Comparison of ENCODE assay signal across 30 cellular contexts in the genomic region with DNA sequence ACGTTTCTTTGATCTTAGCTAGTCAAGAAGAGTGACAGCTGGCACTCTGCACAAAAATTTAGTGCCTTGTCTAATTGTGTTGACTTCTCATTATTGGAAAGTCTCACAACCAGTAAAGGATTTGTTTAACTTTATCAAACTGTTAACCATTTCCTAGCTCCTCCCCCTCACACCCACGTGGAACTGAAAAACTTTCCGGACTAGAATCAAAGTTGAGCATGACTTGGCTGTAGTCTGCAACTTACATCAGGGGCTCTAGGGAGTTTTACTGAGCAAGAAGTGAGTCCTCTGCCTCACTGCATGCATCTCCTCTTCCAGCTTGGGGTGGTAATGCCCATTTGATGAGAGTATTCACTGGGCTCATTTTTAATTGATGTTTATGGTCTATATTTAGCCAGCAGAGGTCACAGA. TPM values are rescaled to one million over a fixed set of nuclear protein-coding genes. Genes with fewer than 3 reads are reported as not detected.
DNase-seq lines count a peak whose midpoint lies in the region; ATAC-seq and TF ChIP-seq lines count a peak whose summit lies in the region.
"Had no signal": no experiment of that assay in that cellular context is flagged by ENCODE, and none has a peak within 500 bp of the region (broad histone marks: within the 10 kb centered on the region; RNA-seq: fewer than 3 reads in every experiment).

No MANE protein-coding gene starts in this region.

- peaks cover 15% of the 10 kb centered on the region for H3K4me1 ChIP-seq in OCI-LY3 (ENCODE audit: low read length)
- peaks cover 4% of the 10 kb centered on the region for H3K4me1 ChIP-seq in osteoblast (ENCODE audit: insufficient read depth, low read length)
- H3K4me1 ChIP-seq in heart left ventricle = no peaks in the 10 kb centered on the region
- peaks cover 7% of the 10 kb centered on the region for H3K4me1 ChIP-seq in smooth muscle cell (ENCODE audit: low read depth)
- H3K4me1 ChIP-seq: BE2C, esophagus squamous epithelium, gastroesophageal sphincter, sigmoid colon, SJSA1 had no signal

- H3K27me3 ChIP-seq in OCI-LY3 (ENCODE audit: low read depth, low read length) = peaks cover 26% of the 10 kb centered on the region
- peaks cover 11% of the 10 kb centered on the region for H3K27me3 ChIP-seq in osteoblast (ENCODE audit: insufficient read depth, low read length)
- H3K27me3 ChIP-seq in heart left ventricle = peaks cover 0 to 18% (median 0%) of the 10 kb centered on the region in 9 donors
- H3K27me3 ChIP-seq in smooth muscle cell (ENCODE audit: low read depth) = peaks cover 32% of the 10 kb centered on the region
- H3K27me3 ChIP-seq: BE2C had no signal

- TF ChIP-seq CTCF in GM10266 (IDR thresholded peaks at IDR 0.05; ENCODE audit: control insufficient read depth, insufficient read depth, low read depth, missing control alignments) = no peak
- no peak for TF ChIP-seq CTCF in OCI-LY3 (IDR thresholded peaks at IDR 0.05; ENCODE audit: low read depth, low read length)
- no peak for TF ChIP-seq CTCF in osteoblast (IDR thresholded peaks at IDR 0.05; ENCODE audit: extremely low read depth, low read depth, low read length)
- TF ChIP-seq CTCF in heart left ventricle (IDR thresholded peaks at IDR 0.05) = no peak
- TF ChIP-seq CTCF in smooth muscle cell (IDR thresholded peaks at IDR 0.05; ENCODE audit: borderline replicate concordance, insufficient read depth, poor library complexity, severe bottlenecking) = no peak

- intact Hi-C loops in heart left ventricle (cut with DNase I) = no loop called here

- H3K4me2 ChIP-seq in OCI-LY3 (ENCODE audit: low read length) (peak overlapping the region; percentile 61), osteoblast (ENCODE audit: insufficient read depth, low read length) (no peak overlapping the region), smooth muscle cell (no peak overlapping the region)

- H3K9me3 ChIP-seq in OCI-LY3 (ENCODE audit: insufficient read depth, low read length) (no peaks in the 10 kb centered on the region), osteoblast (ENCODE audit: low read depth, low read length) (no peaks in the 10 kb centered on the region), heart left ventricle (no peaks in the 10 kb centered on the region), smooth muscle cell (replicated peaks; ENCODE audit: low read depth) (no peaks in the 10 kb centered on the region)
- H3K9me3 ChIP-seq: BE2C, esophagus squamous epithelium, gastroesophageal sphincter, sigmoid colon, SJSA1 had no signal

- H4K20me1 ChIP-seq in OCI-LY3 (ENCODE audit: insufficient read depth, low read length) (no peaks in the 10 kb centered on the region), osteoblast (ENCODE audit: insufficient read depth, low read length) (no peaks in the 10 kb centered on the region), smooth muscle cell (ENCODE audit: low read depth) (no peaks in the 10 kb centered on the region)

- no peak for TF ChIP-seq POLR2A in heart left ventricle (IDR thresholded peaks at IDR 0.05)

- H3F3A ChIP-seq in smooth muscle cell (ENCODE audit: low read depth) = no peaks in the 10 kb centered on the region

- 40 to 50% (median 44%) methylated on average over 3 of the region's 3 CpGs for WGBS in heart left ventricle, 4 donors
- WGBS in smooth muscle cell (ENCODE audit: low lambda C conversion rate) = 53% methylated on average over 3 of the region's 3 CpGs

- H3K36me3 ChIP-seq in OCI-LY3 (replicated peaks; ENCODE audit: low read depth, low read length) = no peaks in the 10 kb centered on the region
- no peaks in the 10 kb centered on the region for H3K36me3 ChIP-seq in osteoblast (ENCODE audit: insufficient read depth, low read length)
- no peaks in the 10 kb centered on the region for H3K36me3 ChIP-seq in heart left ventricle
- no peaks in the 10 kb centered on the region for H3K36me3 ChIP-seq in smooth muscle cell (ENCODE audit: low read depth)
- H3K36me3 ChIP-seq: BE2C, esophagus squamous epithelium, gastroesophageal sphincter, sigmoid colon, SJSA1 had no signal

- no peak overlapping the region for H3K9ac ChIP-seq in OCI-LY3 (ENCODE audit: low read length)
- no peak overlapping the region for H3K9ac ChIP-seq in smooth muscle cell (ENCODE audit: low read depth)

- H3K27ac ChIP-seq in OCI-LY3 (ENCODE audit: low read length) (no peak overlapping the region), osteoblast (ENCODE audit: low read depth, low read length) (no peak overlapping the region), heart left ventricle (no peak overlapping the region), smooth muscle cell (ENCODE audit: low read depth) (no peak overlapping the region)
- H3K27ac ChIP-seq: esophagus squamous epithelium, gastroesophageal sphincter, sigmoid colon, SJSA1 had no signal

- peak; percentile 20 to 33 for DNase-seq in activated CD4-positive, alpha-beta T cell treated with anti-CD3 and anti-CD28 coated beads, Interleukin-2, amount 50 U/mL, for 48 hours
- no peak for DNase-seq in activated CD4-positive, alpha-beta T cell treated with anti-CD3 and anti-CD28 coated beads for 1 hour
- DNase-seq in GM10266 (ENCODE audit: extremely low spot score) (peak; percentile 31), osteoblast (ENCODE audit: insufficient read length, low spot score, missing footprints) (peak; percentile 43), heart left ventricle (no peak), kidney glomerular epithelial cell (lab: John Stamatoyannopoulos, UW) (no peak), smooth muscle cell (lab: John Stamatoyannopoulos, UW; ENCODE audit: unreplicated experiment) (no peak)
- DNase-seq: BE2C, dermis blood vessel endothelial cell, DMS153, esophagus squamous epithelium, hippocampal formation, KBM-7, mesenchymal stem cell, NCI-H1105 treated with DMSO at 0.1 percent for 48 hours, NCI-H2029 treated with DMSO at 0.1 percent for 48 hours, NCI-H226, NCI-H82, RPMI8226, sigmoid colon, trophoblast cell had no signal

- ATAC-seq in heart left ventricle = no peak
- ATAC-seq: activated CD4-positive, CD25-positive, alpha-beta regulatory T cell treated with anti-CD3 and anti-CD28 coated beads, Interleukin-2, amount 50 U/mL, for 24 hours; gastroesophageal sphincter; HCT116; left lobe of liver had no signal

- H2AFZ ChIP-seq in OCI-LY3 (ENCODE audit: low read depth, low read length) = no peak overlapping the region
- H2AFZ ChIP-seq in osteoblast (ENCODE audit: low read length) = no peak overlapping the region
- H2AFZ ChIP-seq in smooth muscle cell (ENCODE audit: low read depth) = no peak overlapping the region

- no peaks in the 10 kb centered on the region for H3K79me2 ChIP-seq in OCI-LY3 (ENCODE audit: low read length)
- no peaks in the 10 kb centered on the region for H3K79me2 ChIP-seq in osteoblast (ENCODE audit: insufficient read depth, low read length)
- H3K79me2 ChIP-seq in smooth muscle cell (ENCODE audit: low read depth) = no peaks in the 10 kb centered on the region

- H3K4me3 ChIP-seq in OCI-LY3 (ENCODE audit: low read length) (no peak overlapping the region), osteoblast (ENCODE audit: insufficient read depth, low read length) (no peak overlapping the region), heart left ventricle (no peak overlapping the region), smooth muscle cell (no peak overlapping the region)
- H3K4me3 ChIP-seq: esophagus squamous epithelium, gastroesophageal sphincter, sigmoid colon, SJSA1 had no signal

RNA-seq across cellular contexts. Expression of a gene that starts 23.7 kb away (rescaled TPM):
- total RNA-seq in osteoblast (14.1 and 15.9 TPM in 2 replicates), heart left ventricle (10 to 100 TPM; 10.6 to 24.0 (median 15.7) TPM), smooth muscle cell (17.3 and 20.2 TPM in 2 replicates)
- polyA plus RNA-seq in heart left ventricle (10 to 100 TPM in 1 of 2 donors, 1 to 10 TPM in 1; 9.8 to 14.7 TPM), smooth muscle cell (8.1 and 16.8 TPM in 2 replicates)

RNA-seq across cellular contexts. Expression of a gene that starts 58.0 kb away (rescaled TPM):
- total RNA-seq in osteoblast (not detected in 2 replicates), heart left ventricle (1 to 10 TPM in 1 of 9 donors, under 1 TPM in 4, not detected in 4; 0.20 to 1.3 (median 0.33) TPM), smooth muscle cell (not detected in 2 replicates)
- polyA plus RNA-seq in heart left ventricle (under 1 TPM in 1 of 2 donors, not detected in 1; 0.10 TPM), smooth muscle cell (not detected in 2 replicates)
- total RNA-seq: activated T-helper 2 cell treated with anti-CD3 and anti-CD28 coated beads, Interferon-gamma antibody, Interleukin-2, Interleukin-4, amounts not matched to agents 10 μg/mL and 5 μg/mL and 100 μg/mL, durations not matched to agents 14 hours and 24 hours and 36 hours; dermis blood vessel endothelial cell; gastroesophageal sphincter; posterior vena cava; subcutaneous adipose tissue had no signal
- polyA plus RNA-seq: sigmoid colon had no signal

Comparison
In these comparisons a context has a peak if more than half of its experiments do, and no peak if none do; other contexts are left out.
1. DNase-seq: peak in activated CD4-positive, alpha-beta T cell treated with anti-CD3 and anti-CD28 coated beads, Interleukin-2, amount 50 U/mL, for 48 hours (2 of 2), GM10266 (single experiment) and osteoblast (single experiment); none in activated CD4-positive, alpha-beta T cell treated with anti-CD3 and anti-CD28 coated beads for 1 hour (single experiment), heart left ventricle (0 of 5), kidney glomerular epithelial cell (single experiment) and smooth muscle cell (single experiment).